In genomic region chr19:16324064-16324383, GRCh38 we compare ENCODE assay signal across 2 cellular contexts.
TF ChIP-seq lines count a peak whose summit lies in the region.

No MANE protein-coding gene starts in this region.

TF ChIP-seq in SK-N-SH, 30 proteins besides CTCF, POLR2A, EP300 and RAD21 (continued from another document):
- TF ChIP-seq REST (IDR thresholded peaks at IDR 0.05; ENCODE audit: low read depth, low read length), result no peak
- TF ChIP-seq ZBTB33 (IDR thresholded peaks at IDR 0.05; ENCODE audit: borderline replicate concordance, low read depth), result no peak
- TF ChIP-seq POLR2AphosphoS5 (IDR thresholded peaks at IDR 0.05; ENCODE audit: low read depth, low read length), result no peak
- TF ChIP-seq TEAD4 (IDR thresholded peaks at IDR 0.05; ENCODE audit: borderline replicate concordance, insufficient read depth), result no peak
- no peak for TF ChIP-seq EZH2phosphoT487 (IDR thresholded peaks at IDR 0.05; ENCODE audit: borderline replicate concordance, low read depth)
- TF ChIP-seq SIN3A (IDR thresholded peaks at IDR 0.05; ENCODE audit: borderline replicate concordance, low read depth, low read length), result no peak
- TF ChIP-seq CHD2 (IDR thresholded peaks at IDR 0.05; ENCODE audit: low read length, partially characterized antibody), result no peak
- TF ChIP-seq MEF2A (IDR thresholded peaks at IDR 0.05; ENCODE audit: borderline replicate concordance, low read depth), result no peak
- no peak for TF ChIP-seq FOSL2 (IDR thresholded peaks at IDR 0.05; ENCODE audit: borderline replicate concordance, low read depth)
- no peak for TF ChIP-seq FOXM1 (IDR thresholded peaks at IDR 0.05; ENCODE audit: low read depth)
- TF ChIP-seq, protein P1, sequence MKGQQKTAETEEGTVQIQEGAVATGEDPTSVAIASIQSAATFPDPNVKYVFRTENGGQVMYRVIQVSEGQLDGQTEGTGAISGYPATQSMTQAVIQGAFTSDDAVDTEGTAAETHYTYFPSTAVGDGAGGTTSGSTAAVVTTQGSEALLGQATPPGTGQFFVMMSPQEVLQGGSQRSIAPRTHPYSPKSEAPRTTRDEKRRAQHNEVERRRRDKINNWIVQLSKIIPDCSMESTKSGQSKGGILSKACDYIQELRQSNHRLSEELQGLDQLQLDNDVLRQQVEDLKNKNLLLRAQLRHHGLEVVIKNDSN (IDR thresholded peaks at IDR 0.05; ENCODE audit: borderline replicate concordance, low read depth), result no peak

TF ChIP-seq in SK-N-SH treated with all-trans-retinoic acid at 6 μM for 48 hours, 23 proteins besides CTCF, POLR2A, EP300 and RAD21 (continued from another document):
- TF ChIP-seq, protein P2, sequence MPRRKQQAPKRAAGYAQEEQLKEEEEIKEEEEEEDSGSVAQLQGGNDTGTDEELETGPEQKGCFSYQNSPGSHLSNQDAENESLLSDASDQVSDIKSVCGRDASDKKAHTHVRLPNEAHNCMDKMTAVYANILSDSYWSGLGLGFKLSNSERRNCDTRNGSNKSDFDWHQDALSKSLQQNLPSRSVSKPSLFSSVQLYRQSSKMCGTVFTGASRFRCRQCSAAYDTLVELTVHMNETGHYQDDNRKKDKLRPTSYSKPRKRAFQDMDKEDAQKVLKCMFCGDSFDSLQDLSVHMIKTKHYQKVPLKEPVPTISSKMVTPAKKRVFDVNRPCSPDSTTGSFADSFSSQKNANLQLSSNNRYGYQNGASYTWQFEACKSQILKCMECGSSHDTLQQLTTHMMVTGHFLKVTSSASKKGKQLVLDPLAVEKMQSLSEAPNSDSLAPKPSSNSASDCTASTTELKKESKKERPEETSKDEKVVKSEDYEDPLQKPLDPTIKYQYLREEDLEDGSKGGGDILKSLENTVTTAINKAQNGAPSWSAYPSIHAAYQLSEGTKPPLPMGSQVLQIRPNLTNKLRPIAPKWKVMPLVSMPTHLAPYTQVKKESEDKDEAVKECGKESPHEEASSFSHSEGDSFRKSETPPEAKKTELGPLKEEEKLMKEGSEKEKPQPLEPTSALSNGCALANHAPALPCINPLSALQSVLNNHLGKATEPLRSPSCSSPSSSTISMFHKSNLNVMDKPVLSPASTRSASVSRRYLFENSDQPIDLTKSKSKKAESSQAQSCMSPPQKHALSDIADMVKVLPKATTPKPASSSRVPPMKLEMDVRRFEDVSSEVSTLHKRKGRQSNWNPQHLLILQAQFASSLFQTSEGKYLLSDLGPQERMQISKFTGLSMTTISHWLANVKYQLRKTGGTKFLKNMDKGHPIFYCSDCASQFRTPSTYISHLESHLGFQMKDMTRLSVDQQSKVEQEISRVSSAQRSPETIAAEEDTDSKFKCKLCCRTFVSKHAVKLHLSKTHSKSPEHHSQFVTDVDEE (CRISPR knock-in tag; IDR thresholded peaks at IDR 0.05), result no peak
- TF ChIP-seq, protein P3, sequence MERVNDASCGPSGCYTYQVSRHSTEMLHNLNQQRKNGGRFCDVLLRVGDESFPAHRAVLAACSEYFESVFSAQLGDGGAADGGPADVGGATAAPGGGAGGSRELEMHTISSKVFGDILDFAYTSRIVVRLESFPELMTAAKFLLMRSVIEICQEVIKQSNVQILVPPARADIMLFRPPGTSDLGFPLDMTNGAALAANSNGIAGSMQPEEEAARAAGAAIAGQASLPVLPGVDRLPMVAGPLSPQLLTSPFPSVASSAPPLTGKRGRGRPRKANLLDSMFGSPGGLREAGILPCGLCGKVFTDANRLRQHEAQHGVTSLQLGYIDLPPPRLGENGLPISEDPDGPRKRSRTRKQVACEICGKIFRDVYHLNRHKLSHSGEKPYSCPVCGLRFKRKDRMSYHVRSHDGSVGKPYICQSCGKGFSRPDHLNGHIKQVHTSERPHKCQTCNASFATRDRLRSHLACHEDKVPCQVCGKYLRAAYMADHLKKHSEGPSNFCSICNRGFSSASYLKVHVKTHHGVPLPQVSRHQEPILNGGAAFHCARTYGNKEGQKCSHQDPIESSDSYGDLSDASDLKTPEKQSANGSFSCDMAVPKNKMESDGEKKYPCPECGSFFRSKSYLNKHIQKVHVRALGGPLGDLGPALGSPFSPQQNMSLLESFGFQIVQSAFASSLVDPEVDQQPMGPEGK (CRISPR knock-in tag; IDR thresholded peaks at IDR 0.05; ENCODE audit: borderline replicate concordance), result no peak
- TF ChIP-seq ZFP3 (CRISPR knock-in tag; IDR thresholded peaks at IDR 0.05) (no peak), SNAI2 (CRISPR knock-in tag; IDR thresholded peaks at IDR 0.05) (no peak), ZNF70 (CRISPR knock-in tag; IDR thresholded peaks at IDR 0.05) (no peak), CSDC2 (CRISPR knock-in tag; IDR thresholded peaks at IDR 0.05) (no peak), ESRRG (CRISPR knock-in tag; IDR thresholded peaks at IDR 0.05) (no peak), BACH2 (CRISPR knock-in tag; IDR thresholded peaks at IDR 0.05; ENCODE audit: borderline replicate concordance) (no peak), ZNF8 (CRISPR knock-in tag; IDR thresholded peaks at IDR 0.05) (no peak)
- TF ChIP-seq, protein P4, sequence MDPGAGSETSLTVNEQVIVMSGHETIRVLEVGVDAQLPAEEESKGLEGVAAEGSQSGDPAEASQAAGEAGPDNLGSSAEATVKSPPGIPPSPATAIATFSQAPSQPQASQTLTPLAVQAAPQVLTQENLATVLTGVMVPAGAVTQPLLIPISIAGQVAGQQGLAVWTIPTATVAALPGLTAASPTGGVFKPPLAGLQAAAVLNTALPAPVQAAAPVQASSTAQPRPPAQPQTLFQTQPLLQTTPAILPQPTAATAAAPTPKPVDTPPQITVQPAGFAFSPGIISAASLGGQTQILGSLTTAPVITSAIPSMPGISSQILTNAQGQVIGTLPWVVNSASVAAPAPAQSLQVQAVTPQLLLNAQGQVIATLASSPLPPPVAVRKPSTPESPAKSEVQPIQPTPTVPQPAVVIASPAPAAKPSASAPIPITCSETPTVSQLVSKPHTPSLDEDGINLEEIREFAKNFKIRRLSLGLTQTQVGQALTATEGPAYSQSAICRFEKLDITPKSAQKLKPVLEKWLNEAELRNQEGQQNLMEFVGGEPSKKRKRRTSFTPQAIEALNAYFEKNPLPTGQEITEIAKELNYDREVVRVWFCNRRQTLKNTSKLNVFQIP (CRISPR knock-in tag; IDR thresholded peaks at IDR 0.05; ENCODE audit: borderline replicate concordance, low read depth), result no peak
